Comparison of ENCODE assay signal across 24 cellular contexts in the genomic region with DNA sequence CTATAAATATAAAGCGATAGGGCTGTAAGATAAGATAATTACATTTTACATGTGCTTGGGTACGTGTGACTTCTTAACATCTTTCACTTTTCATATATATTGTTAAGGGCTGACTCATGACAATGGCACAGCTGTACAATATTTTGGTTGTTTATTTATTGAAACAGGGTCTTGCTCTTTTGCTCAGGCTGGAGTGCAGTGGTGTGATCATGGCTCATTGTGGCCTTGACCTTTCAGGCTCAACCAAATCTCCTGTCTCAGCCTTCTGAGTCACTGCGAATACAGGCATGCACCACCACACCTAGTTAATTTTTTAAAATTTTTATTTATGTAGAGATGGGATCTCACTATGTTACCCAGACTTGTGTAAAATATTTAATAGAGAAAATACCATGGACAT.
DNase-seq lines count a peak whose midpoint lies in the region; TF ChIP-seq lines count a peak whose summit lies in the region.
"Had no signal": no experiment of that assay in that cellular context is flagged by ENCODE, and none has a peak within 500 bp of the region (broad histone marks: within the 10 kb centered on the region; RNA-seq: fewer than 3 reads in every experiment).

No MANE protein-coding gene starts in this region.

- no peaks in the 10 kb centered on the region for H3K9me3 ChIP-seq in colonic mucosa
- H3K9me3 ChIP-seq: BLaER1 treated with 17β-estradiol and CSF1 and Interleukin-3, amounts not matched to agents 10 nM and 100 nM had no signal

- intact Hi-C loops in colonic mucosa (cut with DNase I) = no loop called here

- H3K4me3 ChIP-seq in foreskin fibroblast (ENCODE audit: low read depth in 1 of 2, low read length in 2 of 2) = no peak overlapping the region
- H3K4me3 ChIP-seq in colonic mucosa = no peak overlapping the region
- H3K4me3 ChIP-seq: BLaER1 treated with 17β-estradiol and CSF1 and Interleukin-3, amounts not matched to agents 10 nM and 100 nM had no signal

- DNase-seq in Caki2 (ENCODE audit: low read depth) (peak; percentile 51), M059J (ENCODE audit: low read depth) (peak; percentile 7), SK-MEL-5 (ENCODE audit: low read depth, low spot score) (peak; percentile 25), foreskin fibroblast (peak; percentile 41 to 52), DMS 273 treated with DMSO at 0.1 percent for 48 hours (lab: John Stamatoyannopoulos, UW) (no peak), colonic mucosa (no peak), NCI-H1436 (lab: John Stamatoyannopoulos, UW) (no peak), NCI-H1417 (lab: John Stamatoyannopoulos, UW) (no peak)
- DNase-seq: AML-193; CD4-positive, alpha-beta memory T cell; COR-L47; GOT3; HCEC 1CT; NCI-H1092; NCI-H146; NCI-H1930; NCI-H2107; NCI-H446; NCI-H526; SIG-M5; SK-N-SH; T-helper 17 cell had no signal

- H3K9ac ChIP-seq in colonic mucosa (ENCODE audit: low read depth in 2 of 2, low read length in 2 of 2) = no peak overlapping the region
- H3K9ac ChIP-seq: BLaER1 treated with 17β-estradiol and CSF1 and Interleukin-3, amounts not matched to agents 10 nM and 100 nM; KMS-11; SK-N-SH had no signal

- no peaks in the 10 kb centered on the region for H3K36me3 ChIP-seq in colonic mucosa
- H3K36me3 ChIP-seq: BLaER1 treated with 17β-estradiol and CSF1 and Interleukin-3, amounts not matched to agents 10 nM and 100 nM had no signal

- in situ Hi-C loops in Caki2 (cut with HindIII; ENCODE audit: low pct_unique_long_range_greater_than_20kb, low sequenced_read_pairs) = no loop called here
- in situ Hi-C loops in SK-MEL-5 (cut with HindIII; ENCODE audit: low pct_unique_long_range_greater_than_20kb, low sequenced_read_pairs) = no loop called here

- TF ChIP-seq CTCF in foreskin fibroblast (IDR thresholded peaks at IDR 0.05; ENCODE audit: low read depth, low read length) = no peak
- no peak for TF ChIP-seq CTCF in colonic mucosa (IDR thresholded peaks at IDR 0.05)

- H3K27ac ChIP-seq in colonic mucosa = no peak overlapping the region
- H3K27ac ChIP-seq: BLaER1 treated with 17β-estradiol and CSF1 and Interleukin-3, amounts not matched to agents 10 nM and 100 nM; KMS-11 had no signal

- H3K27me3 ChIP-seq in colonic mucosa = no peaks in the 10 kb centered on the region
- H3K27me3 ChIP-seq: BLaER1 treated with 17β-estradiol and CSF1 and Interleukin-3, amounts not matched to agents 10 nM and 100 nM had no signal

- H3K4me1 ChIP-seq in colonic mucosa = no peaks in the 10 kb centered on the region
- H3K4me1 ChIP-seq: BLaER1 treated with 17β-estradiol and CSF1 and Interleukin-3, amounts not matched to agents 10 nM and 100 nM had no signal

Comparison
In these comparisons a context has a peak if more than half of its experiments do, and no peak if none do; other contexts are left out.
1. DNase-seq: peak in Caki2 (single experiment), M059J (single experiment), SK-MEL-5 (single experiment) and foreskin fibroblast (2 of 2); none in DMS 273 treated with DMSO at 0.1 percent for 48 hours (single experiment), colonic mucosa (single experiment), NCI-H1436 (single experiment) and NCI-H1417 (0 of 3).